ENCODE assay signal across 9 cellular contexts in genomic region chr19:51136891-51137551, GRCh38. TPM values are rescaled to one million over a fixed set of nuclear protein-coding genes. Genes with fewer than 3 reads are reported as not detected.
DNase-seq lines count a peak whose midpoint lies in the region; ATAC-seq and TF ChIP-seq lines count a peak whose summit lies in the region.
"Had no signal": no experiment of that assay in that cellular context is flagged by ENCODE, and none has a peak within 500 bp of the region (broad histone marks: within the 10 kb centered on the region; RNA-seq: fewer than 3 reads in every experiment).

No MANE protein-coding gene starts in this region.

- peaks cover 1% of the 10 kb centered on the region for H3K36me3 Mint-ChIP-seq in activated CD8-positive, alpha-beta memory T cell treated with anti-CD3 and anti-CD28 coated beads, Interleukin-2, amount 10 ng/mL, durations not matched to agents 7 days and 5 days
- H3K36me3 Mint-ChIP-seq in activated CD8-positive, alpha-beta T cell treated with anti-CD3 and anti-CD28 coated beads, Interleukin-2, amount 10 ng/mL, durations not matched to agents 7 days and 5 days (ENCODE audit: low read depth) = peaks cover 13% of the 10 kb centered on the region

- no peak for ATAC-seq in activated CD8-positive, alpha-beta memory T cell treated with anti-CD3 and anti-CD28 coated beads, Interleukin-2, amount 10 ng/mL, durations not matched to agents 7 days and 5 days
- ATAC-seq in activated CD8-positive, alpha-beta T cell treated with anti-CD3 and anti-CD28 coated beads, Interleukin-2, amount 10 ng/mL, durations not matched to agents 7 days and 5 days = no peak
- ATAC-seq in lower lobe of right lung = peak; percentile 58 to 79
- peak; percentile 13 for ATAC-seq in stimulated activated naive CD8-positive, alpha-beta T cell treated with anti-CD3 and anti-CD28 coated beads, Interleukin-15, amount 100 ng/mL, for 72 hours

- peaks cover 2% of the 10 kb centered on the region for H3K9me3 Mint-ChIP-seq in activated CD8-positive, alpha-beta memory T cell treated with anti-CD3 and anti-CD28 coated beads, Interleukin-2, amount 10 ng/mL, durations not matched to agents 7 days and 5 days (ENCODE audit: low read depth)
- H3K9me3 Mint-ChIP-seq in activated CD8-positive, alpha-beta T cell treated with anti-CD3 and anti-CD28 coated beads, Interleukin-2, amount 10 ng/mL, durations not matched to agents 7 days and 5 days (ENCODE audit: insufficient read depth) = peaks cover 10% of the 10 kb centered on the region
- peaks cover 9 to 10% of the 10 kb centered on the region in 2 donors for H3K9me3 Mint-ChIP-seq in stimulated activated naive CD8-positive, alpha-beta T cell treated with anti-CD3 and anti-CD28 coated beads, Interleukin-15, amount 100 ng/mL, for 72 hours

- CTCF ChIA-PET in activated CD8-positive, alpha-beta memory T cell treated with anti-CD3 and anti-CD28 coated beads, Interleukin-2, amount 10 ng/mL, durations not matched to agents 7 days and 5 days (lab: Charles Lee) = interaction anchor here (1.3 to 4.9 kb wide), 2 partner anchors 21 to 520 kb away, joined by 4 to 22 read pairs; no protein-coding TSS in a partner anchor
- CTCF ChIA-PET in activated CD8-positive, alpha-beta T cell treated with anti-CD3 and anti-CD28 coated beads, Interleukin-2, amount 10 ng/mL, durations not matched to agents 7 days and 5 days (lab: Charles Lee) = interaction anchor here (1.7 kb wide), 1 partner anchor 22 kb away, joined by 3 read pairs; no protein-coding TSS in a partner anchor

- H3K36me3 ChIP-seq in lower lobe of right lung = no peaks in the 10 kb centered on the region

- H3K27me3 ChIP-seq in lower lobe of right lung (ENCODE audit: low read depth) = no peaks in the 10 kb centered on the region

- no peak overlapping the region for H3K4me3 Mint-ChIP-seq in activated CD8-positive, alpha-beta memory T cell treated with anti-CD3 and anti-CD28 coated beads, Interleukin-2, amount 10 ng/mL, durations not matched to agents 7 days and 5 days
- H3K4me3 Mint-ChIP-seq in activated CD8-positive, alpha-beta T cell treated with anti-CD3 and anti-CD28 coated beads, Interleukin-2, amount 10 ng/mL, durations not matched to agents 7 days and 5 days = no peak overlapping the region
- H3K4me3 Mint-ChIP-seq in stimulated activated naive CD8-positive, alpha-beta T cell treated with anti-CD3 and anti-CD28 coated beads, Interleukin-15, amount 100 ng/mL, for 72 hours = peak overlapping the region; percentile 51 to 63

- H3K4me1 ChIP-seq in lower lobe of right lung = peaks cover 40% of the 10 kb centered on the region

- peaks cover 11% of the 10 kb centered on the region for H3K4me1 Mint-ChIP-seq in activated CD8-positive, alpha-beta memory T cell treated with anti-CD3 and anti-CD28 coated beads, Interleukin-2, amount 10 ng/mL, durations not matched to agents 7 days and 5 days
- H3K4me1 Mint-ChIP-seq in activated CD8-positive, alpha-beta T cell treated with anti-CD3 and anti-CD28 coated beads, Interleukin-2, amount 10 ng/mL, durations not matched to agents 7 days and 5 days (ENCODE audit: low read depth) = peaks cover 30% of the 10 kb centered on the region
- peaks cover 35% of the 10 kb centered on the region for H3K4me1 Mint-ChIP-seq in stimulated activated naive CD8-positive, alpha-beta T cell treated with anti-CD3 and anti-CD28 coated beads, Interleukin-15, amount 100 ng/mL, for 72 hours

- no peak for TF ChIP-seq CTCF in lower lobe of right lung (IDR thresholded peaks at IDR 0.05)

- no peak overlapping the region for H3K4me3 ChIP-seq in lower lobe of right lung

- peak overlapping the region; percentile 78 for H3K27ac ChIP-seq in lower lobe of right lung

- no peak overlapping the region for H3K27ac Mint-ChIP-seq in activated CD8-positive, alpha-beta memory T cell treated with anti-CD3 and anti-CD28 coated beads, Interleukin-2, amount 10 ng/mL, durations not matched to agents 7 days and 5 days
- H3K27ac Mint-ChIP-seq in activated CD8-positive, alpha-beta T cell treated with anti-CD3 and anti-CD28 coated beads, Interleukin-2, amount 10 ng/mL, durations not matched to agents 7 days and 5 days = peak overlapping the region; percentile 51
- H3K27ac Mint-ChIP-seq in stimulated activated naive CD8-positive, alpha-beta T cell treated with anti-CD3 and anti-CD28 coated beads, Interleukin-15, amount 100 ng/mL, for 72 hours = peak overlapping the region in 1 of 2 donors; percentile 90

- H3K27me3 Mint-ChIP-seq in activated CD8-positive, alpha-beta memory T cell treated with anti-CD3 and anti-CD28 coated beads, Interleukin-2, amount 10 ng/mL, durations not matched to agents 7 days and 5 days = peaks cover 59% of the 10 kb centered on the region
- peaks cover 20% of the 10 kb centered on the region for H3K27me3 Mint-ChIP-seq in activated CD8-positive, alpha-beta T cell treated with anti-CD3 and anti-CD28 coated beads, Interleukin-2, amount 10 ng/mL, durations not matched to agents 7 days and 5 days (ENCODE audit: low read depth)
- H3K27me3 Mint-ChIP-seq in stimulated activated naive CD8-positive, alpha-beta T cell treated with anti-CD3 and anti-CD28 coated beads, Interleukin-15, amount 100 ng/mL, for 72 hours = no peaks in the 10 kb centered on the region

- intact Hi-C loops in lower lobe of right lung (cut with DNase I) = no loop called here

- H3K9me3 ChIP-seq in lower lobe of right lung = no peaks in the 10 kb centered on the region

- DNase-seq in activated CD8-positive, alpha-beta memory T cell treated with anti-CD3 and anti-CD28 coated beads for 24 hours = peak; percentile 54
- DNase-seq in activated CD8-positive, alpha-beta memory T cell treated with anti-CD3 and anti-CD28 coated beads, Interleukin-2, amount 10 ng/mL, durations not matched to agents 7 days and 5 days = no peak
- no peak for DNase-seq in activated CD8-positive, alpha-beta T cell treated with anti-CD3 and anti-CD28 coated beads, Interleukin-2, amount 10 ng/mL, durations not matched to agents 7 days and 5 days
- DNase-seq in lower lobe of right lung (no peak), NCI-H1092 (lab: John Stamatoyannopoulos, UW) (no peak), putamen (ENCODE audit: low spot score) (no peak)
- no peak for DNase-seq in stimulated activated naive CD8-positive, alpha-beta T cell treated with anti-CD3 and anti-CD28 coated beads, Interleukin-15, amount 100 ng/mL, for 72 hours
- no peak for DNase-seq in stimulated activated CD4-positive, alpha-beta T cell treated with anti-CD3 and anti-CD28 coated beads, Interleukin-2, amount 100 ng/mL, for 48 hours
- DNase-seq: Karpas-422 had no signal

- POLR2A ChIA-PET in activated CD8-positive, alpha-beta T cell treated with anti-CD3 and anti-CD28 coated beads, Interleukin-2, amount 10 ng/mL, durations not matched to agents 7 days and 5 days (lab: Charles Lee) = no interaction called here

RNA-seq across cellular contexts. Expression of gene SIGLEC7, which starts 5.1 kb away (rescaled TPM):
- total RNA-seq in activated CD8-positive, alpha-beta memory T cell treated with anti-CD3 and anti-CD28 coated beads, Interleukin-2, amount 10 ng/mL, durations not matched to agents 7 days and 5 days = not detected
- not detected for total RNA-seq in activated CD8-positive, alpha-beta T cell treated with anti-CD3 and anti-CD28 coated beads, Interleukin-2, amount 10 ng/mL, durations not matched to agents 7 days and 5 days
- total RNA-seq in lower lobe of right lung = 10.0 TPM

RNA-seq across cellular contexts. Expression of gene SIGLEC9, which starts 12.3 kb away (rescaled TPM):
- total RNA-seq in activated CD8-positive, alpha-beta memory T cell treated with anti-CD3 and anti-CD28 coated beads, Interleukin-2, amount 10 ng/mL, durations not matched to agents 7 days and 5 days = under 1 TPM in 1 of 2 experiments, not detected in 1; 0.26 TPM
- total RNA-seq in activated CD8-positive, alpha-beta T cell treated with anti-CD3 and anti-CD28 coated beads, Interleukin-2, amount 10 ng/mL, durations not matched to agents 7 days and 5 days = under 1 TPM; 0.58 to 0.60 TPM
- total RNA-seq in lower lobe of right lung = 24.8 TPM

RNA-seq across cellular contexts. Expression of gene CTU1, which starts 28.8 kb away (rescaled TPM):
- total RNA-seq in activated CD8-positive, alpha-beta memory T cell treated with anti-CD3 and anti-CD28 coated beads, Interleukin-2, amount 10 ng/mL, durations not matched to agents 7 days and 5 days = 10 to 100 TPM in 1 of 2 experiments, 1 to 10 TPM in 1; 9.5 to 10.9 TPM
- total RNA-seq in activated CD8-positive, alpha-beta T cell treated with anti-CD3 and anti-CD28 coated beads, Interleukin-2, amount 10 ng/mL, durations not matched to agents 7 days and 5 days = 1 to 10 TPM; 8.7 to 10.0 TPM
- total RNA-seq in lower lobe of right lung = 8.3 TPM

RNA-seq across cellular contexts. Expression of gene KLK14, which starts 54.3 kb away (rescaled TPM):
- total RNA-seq in activated CD8-positive, alpha-beta memory T cell treated with anti-CD3 and anti-CD28 coated beads, Interleukin-2, amount 10 ng/mL, durations not matched to agents 7 days and 5 days = under 1 TPM; 0.61 to 0.89 TPM
- total RNA-seq in activated CD8-positive, alpha-beta T cell treated with anti-CD3 and anti-CD28 coated beads, Interleukin-2, amount 10 ng/mL, durations not matched to agents 7 days and 5 days = under 1 TPM in 1 of 2 experiments, not detected in 1; 0.57 TPM
- total RNA-seq in lower lobe of right lung = 0.89 TPM

Comparison
In these comparisons a context has a peak if more than half of its experiments do, and no peak if none do; other contexts are left out.
1. ATAC-seq: peak in lower lobe of right lung (2 of 2) and stimulated activated naive CD8-positive, alpha-beta T cell treated with anti-CD3 and anti-CD28 coated beads, Interleukin-15, amount 100 ng/mL, for 72 hours (single experiment); none in activated CD8-positive, alpha-beta memory T cell treated with anti-CD3 and anti-CD28 coated beads, Interleukin-2, amount 10 ng/mL, durations not matched to agents 7 days and 5 days (single experiment) and activated CD8-positive, alpha-beta T cell treated with anti-CD3 and anti-CD28 coated beads, Interleukin-2, amount 10 ng/mL, durations not matched to agents 7 days and 5 days (single experiment).
2. H3K4me3 Mint-ChIP-seq: peak in stimulated activated naive CD8-positive, alpha-beta T cell treated with anti-CD3 and anti-CD28 coated beads, Interleukin-15, amount 100 ng/mL, for 72 hours (2 of 2); none in activated CD8-positive, alpha-beta memory T cell treated with anti-CD3 and anti-CD28 coated beads, Interleukin-2, amount 10 ng/mL, durations not matched to agents 7 days and 5 days (single experiment) and activated CD8-positive, alpha-beta T cell treated with anti-CD3 and anti-CD28 coated beads, Interleukin-2, amount 10 ng/mL, durations not matched to agents 7 days and 5 days (single experiment).
3. RNA of gene SIGLEC7, which starts 5.1 kb away (total RNA-seq): 10.0 TPM in lower lobe of right lung (single experiment); not detected in activated CD8-positive, alpha-beta T cell treated with anti-CD3 and anti-CD28 coated beads, Interleukin-2, amount 10 ng/mL, durations not matched to agents 7 days and 5 days and not detected in activated CD8-positive, alpha-beta memory T cell treated with anti-CD3 and anti-CD28 coated beads, Interleukin-2, amount 10 ng/mL, durations not matched to agents 7 days and 5 days; every median in the first group is over 10 times any median in the second.
4. RNA of gene SIGLEC9, which starts 12.3 kb away (total RNA-seq): 24.8 TPM in lower lobe of right lung (single experiment); 0.58 to 0.60 TPM in activated CD8-positive, alpha-beta T cell treated with anti-CD3 and anti-CD28 coated beads, Interleukin-2, amount 10 ng/mL, durations not matched to agents 7 days and 5 days and 0.26 TPM in activated CD8-positive, alpha-beta memory T cell treated with anti-CD3 and anti-CD28 coated beads, Interleukin-2, amount 10 ng/mL, durations not matched to agents 7 days and 5 days; every median in the first group is over 10 times any median in the second.